Comparison of ENCODE assay signal across 8 cellular contexts in the genomic region with DNA sequence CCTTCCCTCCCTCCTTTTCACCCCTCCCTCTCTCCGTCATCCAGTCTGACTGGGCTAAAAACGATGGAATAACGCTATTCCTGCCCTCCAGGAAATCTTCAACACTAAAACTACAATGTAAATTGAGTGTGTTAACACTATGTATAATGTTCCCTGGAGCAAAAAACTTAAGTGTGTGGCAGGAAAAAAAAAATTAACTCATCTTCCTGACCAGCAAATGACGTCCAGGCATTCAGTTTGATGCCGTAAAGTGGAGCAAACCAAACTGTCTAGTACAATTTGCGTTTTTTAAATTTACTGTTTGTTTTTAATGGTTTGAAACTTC. TPM values are rescaled to one million over a fixed set of nuclear protein-coding genes. Genes with fewer than 3 reads are reported as not detected.
DNase-seq lines count a peak whose midpoint lies in the region; ATAC-seq and TF ChIP-seq lines count a peak whose summit lies in the region.

No MANE protein-coding gene starts in this region.

- H2BK15ac ChIP-seq in IMR-90 (ENCODE audit: low read depth, low read length) = no peak overlapping the region

- peak overlapping the region; percentile 67; the same call in 1 of the 2 replicates for H3K4ac ChIP-seq in IMR-90 (ENCODE audit: low read depth, low read length)

- H4K8ac ChIP-seq in IMR-90 (ENCODE audit: low read depth in 2 of 2, low read length in 2 of 2) = peak overlapping the region; percentile 83 to 96

- H3K79me1 ChIP-seq in IMR-90 (ENCODE audit: low read depth in 1 of 2, low read length in 2 of 2) = peaks cover 0 to 22% of the 10 kb centered on the region in 2 experiments; a peak in 2 of 4 replicates

- H3K9me3 Mint-ChIP-seq in central memory CD8-positive, alpha-beta T cell = no peaks in the 10 kb centered on the region

- no peak overlapping the region; the same call in 1 of the 2 replicates for H3K23ac ChIP-seq in IMR-90 (ENCODE audit: low read depth, low read length)

- H3K9me1 ChIP-seq in IMR-90 (ENCODE audit: insufficient read depth, low read length) = no peaks in the 10 kb centered on the region

- peaks cover 25% of the 10 kb centered on the region for H3K36me3 Mint-ChIP-seq in central memory CD8-positive, alpha-beta T cell (ENCODE audit: insufficient read depth)

- H3K36me3 ChIP-seq in ACC112 (ENCODE audit: insufficient read depth, low read length) = no peaks in the 10 kb centered on the region
- peaks cover 2% of the 10 kb centered on the region; the same call in 1 of the 2 replicates for H3K36me3 ChIP-seq in IMR-90 (ENCODE audit: control insufficient read depth, insufficient read depth, low read length)
- peaks cover 3% of the 10 kb centered on the region for H3K36me3 ChIP-seq in muscle layer of colon (ENCODE audit: insufficient read depth, low read length)

- H3K9me3 ChIP-seq in IMR-90 (ENCODE audit: control insufficient read depth, insufficient read depth, low read length) = no peaks in the 10 kb centered on the region
- no peaks in the 10 kb centered on the region for H3K9me3 ChIP-seq in muscle layer of colon (ENCODE audit: low read length)

- H3K56ac ChIP-seq in IMR-90 (ENCODE audit: extremely low read depth, insufficient read depth, low read length) = no peak overlapping the region

- peak overlapping the region; percentile 50; the same call in 1 of the 2 replicates for H4K91ac ChIP-seq in IMR-90 (ENCODE audit: insufficient read depth, low read depth, low read length)

- no peak overlapping the region for H3K27ac ChIP-seq in ACC112 (ENCODE audit: low read depth, low read length)
- no peak overlapping the region for H3K27ac ChIP-seq in IMR-90 (ENCODE audit: insufficient read depth, low read length)
- peak overlapping the region; percentile 73 for H3K27ac ChIP-seq in muscle layer of colon (ENCODE audit: low read depth, low read length)

- H3K27me3 Mint-ChIP-seq in central memory CD8-positive, alpha-beta T cell = no peaks in the 10 kb centered on the region

- no peak overlapping the region for H2BK20ac ChIP-seq in IMR-90 (ENCODE audit: low read depth, low read length)

- in situ Hi-C loops in IMR-90 (cut with MboI; ENCODE audit: low sequenced_read_pairs) = no loop called here

- peak overlapping the region; percentile 84 for H3K4me3 ChIP-seq in ACC112 (ENCODE audit: low read depth, low read length)
- H3K4me3 ChIP-seq in IMR-90 (ENCODE audit: insufficient read depth, low read depth, low read length) = peak overlapping the region; percentile 88; the same call in 1 of the 2 replicates
- H3K4me3 ChIP-seq in muscle layer of colon (ENCODE audit: low read depth in 1 of 2, low read length in 2 of 2) = peak overlapping the region in 1 of 2 donors; percentile 92

- ATAC-seq in IMR-90 (ENCODE audit: low read depth) (no peak), HG03342 (IDR thresholded peaks at IDR 0.05; ENCODE audit: unreplicated experiment) (no peak), GM19397 (IDR thresholded peaks at IDR 0.05; ENCODE audit: unreplicated experiment) (no peak)
- no peak for ATAC-seq in central memory CD8-positive, alpha-beta T cell (replicated peaks; ENCODE audit: extremely low read depth, poor library complexity, severe bottlenecking)

- DNase-seq in IMR-90 = no peak
- DNase-seq in central memory CD8-positive, alpha-beta T cell (ENCODE audit: low spot score in 2 of 2) = no peak
- no peak for DNase-seq in NCI-H128 (lab: John Stamatoyannopoulos, UW; ENCODE audit: unreplicated experiment)
- no peak for DNase-seq in D341Med (ENCODE audit: low spot score)

- H3K27me3 ChIP-seq in ACC112 (ENCODE audit: insufficient read depth, low read length) (no peaks in the 10 kb centered on the region), IMR-90 (ENCODE audit: control insufficient read depth, insufficient read depth, low read length) (no peaks in the 10 kb centered on the region), muscle layer of colon (ENCODE audit: control insufficient read depth in 1 of 2, insufficient read depth in 2 of 2, low read length in 2 of 2) (no peaks in the 10 kb centered on the region)

- peak overlapping the region; percentile 9 for H2BK5ac ChIP-seq in IMR-90 (ENCODE audit: low read depth, low read length, poor library complexity, severe bottlenecking)

- dilution Hi-C loops in IMR-90 (cut with HindIII; ENCODE audit: low sequenced_read_pairs, unreplicated experiment) = no loop called here

- H3K4me2 ChIP-seq in IMR-90 (ENCODE audit: low read depth, low read length) = peak overlapping the region; percentile 73

- intact Hi-C loops in IMR-90 (cut with micrococcal nuclease) = loop anchor here (10.0 kb wide), 1 partner anchor 303 kb away; no protein-coding TSS in a partner anchor

- peak overlapping the region; percentile 94 for H3K27ac Mint-ChIP-seq in central memory CD8-positive, alpha-beta T cell (ENCODE audit: low read depth)

- no peak overlapping the region for H2AK9ac ChIP-seq in IMR-90 (replicated peaks; ENCODE audit: low read depth, low read length, poor library complexity)

- H2BK120ac ChIP-seq in IMR-90 (ENCODE audit: low read depth, low read length) = peak overlapping the region; percentile 53; the same call in 1 of the 2 replicates

- H2AK5ac ChIP-seq in IMR-90 (ENCODE audit: low read depth, low read length) = no peak overlapping the region

- no peak for TF ChIP-seq CTCF in IMR-90 (conservative IDR thresholded peaks at IDR 0.05; ENCODE audit: low read depth, low read length)

- H3K4me1 Mint-ChIP-seq in central memory CD8-positive, alpha-beta T cell = peaks cover 70% of the 10 kb centered on the region

- TF ChIP-seq POLR2A in IMR-90 (IDR thresholded peaks at IDR 0.05; ENCODE audit: low read depth, low read length) = no peak

- H3K79me2 ChIP-seq in ACC112 (ENCODE audit: control insufficient read depth, insufficient read depth, low read length, unreplicated experiment) = peaks cover 45% of the 10 kb centered on the region

- TF ChIP-seq RAD21 in IMR-90 (IDR thresholded peaks at IDR 0.05; ENCODE audit: low read length) = no peak

- H3K14ac ChIP-seq in IMR-90 (replicated peaks; ENCODE audit: low read depth, low read length) = peak overlapping the region; percentile 64; the same call in 1 of the 2 replicates

- no TSS peak for BruUV-seq in IMR-90 (replicated peaks; lab: Mats Ljungman, UMichigan)

- POLR2A ChIA-PET in IMR-90 (lab: Charles Lee; ENCODE audit: unreplicated experiment) = no interaction called here

- H4K20me1 ChIP-seq in IMR-90 (ENCODE audit: insufficient read depth, low read length) = peaks cover 26% of the 10 kb centered on the region; the same call in 1 of the 2 replicates

- peak overlapping the region; percentile 88 for H2AFZ ChIP-seq in ACC112 (ENCODE audit: low read length, unreplicated experiment)
- H2AFZ ChIP-seq in IMR-90 (replicated peaks; ENCODE audit: low read length, poor library complexity) = peak overlapping the region; percentile 97

- H3K9ac ChIP-seq in IMR-90 (ENCODE audit: low read depth, low read length) (no peak overlapping the region), muscle layer of colon (ENCODE audit: low read length) (peak overlapping the region; percentile 25)

- H4K5ac ChIP-seq in IMR-90 (ENCODE audit: low read depth, low read length) = peak overlapping the region; percentile 87

- CTCF ChIA-PET in IMR-90 (lab: Yijun Ruan, JAX) = interaction anchor here (0.6 kb wide), 1 partner anchor 313 kb away, joined by 4 read pairs; no protein-coding TSS in a partner anchor

- H3K4me1 ChIP-seq in ACC112 (ENCODE audit: control insufficient read depth, insufficient read depth, low read length, unreplicated experiment) (peaks cover 31% of the 10 kb centered on the region), IMR-90 (ENCODE audit: control insufficient read depth, insufficient read depth, low read length) (peaks cover 2% of the 10 kb centered on the region; the same call in 1 of the 2 replicates), muscle layer of colon (ENCODE audit: insufficient read depth, low read length) (peaks cover 27% of the 10 kb centered on the region)

- no CpG with 5 or more reads among the region's 6 CpGs for WGBS in IMR-90 (ENCODE audit: extremely low coverage in 2 of 2, insufficient read length in 1 of 2), 2 experiments

- peak overlapping the region; percentile 13; the same call in 1 of the 2 replicates for H3K18ac ChIP-seq in IMR-90 (ENCODE audit: low read depth, low read length)

- peak overlapping the region; percentile 85 for H3K4me3 Mint-ChIP-seq in central memory CD8-positive, alpha-beta T cell

TF ChIP-seq in IMR-90, 13 proteins besides CTCF, POLR2A, EP300 and RAD21 (continues in another document):
- TF ChIP-seq FOS (IDR thresholded peaks at IDR 0.05; ENCODE audit: low read depth, low read length) (no peak), MAFK (IDR thresholded peaks at IDR 0.05; ENCODE audit: low read depth, low read length) (no peak), MXI1 (IDR thresholded peaks at IDR 0.05; ENCODE audit: borderline replicate concordance, low read depth, low read length) (no peak), RFX5 (IDR thresholded peaks at IDR 0.05; ENCODE audit: low read depth, low read length) (no peak), NFE2L2 (IDR thresholded peaks at IDR 0.05; ENCODE audit: low read depth, low read length) (no peak), SMC3 (IDR thresholded peaks at IDR 0.05; ENCODE audit: low read depth, low read length) (no peak), BHLHE40 (IDR thresholded peaks at IDR 0.05; ENCODE audit: low read depth, low read length) (no peak), RCOR1 (IDR thresholded peaks at IDR 0.05; ENCODE audit: insufficient replicate concordance, low read length) (no peak), CEBPB (IDR thresholded peaks at IDR 0.05; ENCODE audit: low read depth, low read length) (no peak)
- TF ChIP-seq, protein P1, sequence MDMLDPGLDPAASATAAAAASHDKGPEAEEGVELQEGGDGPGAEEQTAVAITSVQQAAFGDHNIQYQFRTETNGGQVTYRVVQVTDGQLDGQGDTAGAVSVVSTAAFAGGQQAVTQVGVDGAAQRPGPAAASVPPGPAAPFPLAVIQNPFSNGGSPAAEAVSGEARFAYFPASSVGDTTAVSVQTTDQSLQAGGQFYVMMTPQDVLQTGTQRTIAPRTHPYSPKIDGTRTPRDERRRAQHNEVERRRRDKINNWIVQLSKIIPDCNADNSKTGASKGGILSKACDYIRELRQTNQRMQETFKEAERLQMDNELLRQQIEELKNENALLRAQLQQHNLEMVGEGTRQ (IDR thresholded peaks at IDR 0.05; ENCODE audit: low read depth, low read length) = no peak

RNA-seq across cellular contexts. Expression of gene MTPN, which starts 0.5 kb away (rescaled TPM):
- total RNA-seq in IMR-90 (2012; rRNA removed) = 58.8 and 107 TPM in 2 replicates
- polyA plus RNA-seq in IMR-90 (2012; rRNA removed) = 89.6 and 94.4 TPM in 2 replicates
- 13.3 and 19.2 TPM in 2 replicates for polyA plus RNA-seq in IMR-90 (2012; cell fraction: cytosol; rRNA removed)
- polyA plus RNA-seq in IMR-90 (2012; cell fraction: nucleus; rRNA removed; ENCODE audit: low replicate concordance) = 2.9 and 20.3 TPM in 2 replicates
